In the genomic region with DNA sequence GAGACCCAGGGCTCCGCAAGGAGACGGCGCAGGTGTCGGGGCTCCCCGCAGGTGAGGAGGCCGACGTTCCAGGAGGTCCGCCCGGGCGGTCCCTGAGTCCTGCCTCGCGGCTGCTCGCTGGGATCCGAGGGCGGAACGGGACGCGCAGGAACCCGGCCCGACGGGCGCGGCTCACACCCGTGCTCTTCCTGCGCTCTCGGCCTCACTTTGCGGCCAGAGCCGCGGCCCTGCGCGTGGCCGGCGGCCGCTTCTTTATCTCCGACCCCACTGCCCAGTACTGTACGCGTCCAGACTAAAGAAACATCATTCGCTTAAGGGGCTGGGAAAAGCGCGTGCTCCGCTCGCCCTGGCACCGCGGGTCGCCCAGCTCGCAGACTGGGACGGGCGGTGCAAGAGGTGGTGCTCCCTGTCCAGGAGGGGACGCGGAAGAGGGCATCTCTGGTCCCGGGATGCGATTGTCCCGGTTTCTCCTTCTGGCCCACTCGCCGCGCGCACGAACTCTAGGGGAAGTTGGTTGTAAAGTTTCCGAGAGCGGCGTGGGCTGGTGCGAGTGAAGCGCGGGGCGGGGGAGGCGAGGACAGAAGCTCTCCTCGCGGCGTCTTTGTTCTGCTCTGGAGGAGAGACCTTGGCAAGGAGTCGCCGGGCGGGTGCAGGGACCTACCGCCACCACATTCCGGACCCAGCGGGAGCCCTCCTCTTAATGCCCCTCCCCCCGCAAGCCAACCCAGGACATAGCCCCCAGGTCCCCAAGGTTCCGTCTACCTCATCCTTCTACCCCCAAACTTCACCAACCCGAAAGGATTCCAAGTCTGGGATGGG, we compare ENCODE assay signal across 7 cellular contexts.
A peak's percentile ranks its signal among the peaks of the same experiment; 100 is the strongest.
DNase-seq lines count a peak whose midpoint lies in the region; ATAC-seq and TF ChIP-seq lines count a peak whose summit lies in the region.

No MANE protein-coding gene starts in this region.

- TF ChIP-seq CTCF in fibroblast of lung (conservative IDR thresholded peaks at IDR 0.05 in 1 of 2, IDR thresholded peaks at IDR 0.05 in 1 of 2; ENCODE audit: low read depth in 1 of 2, low read length in 2 of 2) (no peak), neural progenitor cell (IDR thresholded peaks at IDR 0.05) (no peak), MM.1S (IDR thresholded peaks at IDR 0.05; ENCODE audit: low read length) (no peak)

- peak overlapping the region; percentile 87 for H3K27ac Mint-ChIP-seq in neural progenitor cell

- peak; percentile 53 for DNase-seq in Daoy (ENCODE audit: low read depth)
- peak; percentile 70 for DNase-seq in NCI-H69 (lab: John Stamatoyannopoulos, UW)
- peak in 1 of 2 donors; percentile 47 for DNase-seq in fibroblast of lung (ENCODE audit: low read depth in 2 of 2)
- peak; percentile 79 for DNase-seq in neural progenitor cell (ENCODE audit: low spot score)
- no peak for DNase-seq in Karpas-422
- DNase-seq in MM.1S: no peak

- H3K27ac ChIP-seq in fibroblast of lung (ENCODE audit: insufficient read depth, low read length): no peak overlapping the region
- H3K27ac ChIP-seq in neural progenitor cell: no peak overlapping the region
- H3K27ac ChIP-seq in Karpas-422 (ENCODE audit: low read length): no peak overlapping the region
- H3K27ac ChIP-seq in MM.1S (ENCODE audit: low read length): no peak overlapping the region

- H4K20me1 ChIP-seq in fibroblast of lung (ENCODE audit: control insufficient read depth, extremely low read depth, insufficient read depth, low read length): no peaks in the 10 kb centered on the region
- peaks cover 20% of the 10 kb centered on the region for H4K20me1 ChIP-seq in neural progenitor cell (ENCODE audit: low read depth)
- no peaks in the 10 kb centered on the region for H4K20me1 ChIP-seq in Karpas-422 (ENCODE audit: insufficient read depth, low read depth, low read length)
- no peaks in the 10 kb centered on the region for H4K20me1 ChIP-seq in MM.1S (ENCODE audit: insufficient read depth, low read length)

- peaks cover 10% of the 10 kb centered on the region for H3K36me3 Mint-ChIP-seq in neural progenitor cell

- H2AFZ ChIP-seq in fibroblast of lung (ENCODE audit: low read length) (peak overlapping the region; percentile 69), neural progenitor cell (replicated peaks) (peak overlapping the region; percentile 92), Karpas-422 (ENCODE audit: low read length) (no peak overlapping the region), MM.1S (ENCODE audit: low read length) (no peak overlapping the region)

- H3K4me1 ChIP-seq in fibroblast of lung (ENCODE audit: control insufficient read depth, extremely low read depth, insufficient read depth, low read length): no peaks in the 10 kb centered on the region
- H3K4me1 ChIP-seq in neural progenitor cell: peaks cover 24% of the 10 kb centered on the region
- no peaks in the 10 kb centered on the region for H3K4me1 ChIP-seq in Karpas-422 (ENCODE audit: low read length)
- no peaks in the 10 kb centered on the region for H3K4me1 ChIP-seq in MM.1S (ENCODE audit: low read length)

- H3K4me1 Mint-ChIP-seq in neural progenitor cell: peaks cover 34% of the 10 kb centered on the region

- H3K4me2 ChIP-seq in fibroblast of lung (ENCODE audit: extremely low read depth, insufficient read depth, low read length) (peak overlapping the region; percentile 57), neural progenitor cell (peak overlapping the region; percentile 93), Karpas-422 (ENCODE audit: low read depth, low read length, poor library complexity, severe bottlenecking) (no peak overlapping the region), MM.1S (ENCODE audit: low read depth, low read length) (no peak overlapping the region)

- H3F3A ChIP-seq in neural progenitor cell (ENCODE audit: low read depth): peaks cover 31% of the 10 kb centered on the region
- H3F3A ChIP-seq in MM.1S (ENCODE audit: insufficient read depth, low read length): no peaks in the 10 kb centered on the region

- no peaks in the 10 kb centered on the region for H3K79me2 ChIP-seq in fibroblast of lung (ENCODE audit: control insufficient read depth, insufficient read depth, low read length)
- peaks cover 37% of the 10 kb centered on the region for H3K79me2 ChIP-seq in neural progenitor cell (ENCODE audit: low read depth)
- H3K79me2 ChIP-seq in Karpas-422 (ENCODE audit: low read length): no peaks in the 10 kb centered on the region
- no peaks in the 10 kb centered on the region for H3K79me2 ChIP-seq in MM.1S (ENCODE audit: low read length)

- peaks cover 2% of the 10 kb centered on the region for H3K9me3 Mint-ChIP-seq in neural progenitor cell

- H3K27me3 ChIP-seq in fibroblast of lung (ENCODE audit: control insufficient read depth, insufficient read depth, low read length) (peaks cover 15% of the 10 kb centered on the region), neural progenitor cell (peaks cover 21% of the 10 kb centered on the region), Karpas-422 (ENCODE audit: low read length) (no peaks in the 10 kb centered on the region), MM.1S (replicated peaks; ENCODE audit: insufficient read depth, low read length) (no peaks in the 10 kb centered on the region)

- H3K9ac ChIP-seq in fibroblast of lung (ENCODE audit: insufficient read depth, low read length) (no peak overlapping the region), neural progenitor cell (no peak overlapping the region), Karpas-422 (ENCODE audit: low read length) (no peak overlapping the region), MM.1S (ENCODE audit: low read length) (no peak overlapping the region)

- H3K4me3 ChIP-seq in fibroblast of lung (replicated peaks in 1 of 4; ENCODE audit: control extremely low read depth in 1 of 4, insufficient read depth in 1 of 4, low read depth in 3 of 4, low read length in 4 of 4) (peak overlapping the region; percentile 21 to 64 (median 50)), neural progenitor cell (peak overlapping the region; percentile 97), Karpas-422 (ENCODE audit: low read length) (no peak overlapping the region), MM.1S (ENCODE audit: low read length) (no peak overlapping the region)

- H3K27me3 Mint-ChIP-seq in neural progenitor cell (ENCODE audit: insufficient read depth, low read depth): peaks cover 20% of the 10 kb centered on the region

- peak overlapping the region; percentile 96 for H3K4me3 Mint-ChIP-seq in neural progenitor cell

- H3K9me3 ChIP-seq in fibroblast of lung (ENCODE audit: control insufficient read depth, insufficient read depth, low read depth, low read length) (no peaks in the 10 kb centered on the region), neural progenitor cell (ENCODE audit: low read depth) (no peaks in the 10 kb centered on the region), Karpas-422 (ENCODE audit: low read length) (no peaks in the 10 kb centered on the region), MM.1S (replicated peaks; ENCODE audit: insufficient read depth, low read length) (no peaks in the 10 kb centered on the region)

- no peaks in the 10 kb centered on the region for H3K9me2 ChIP-seq in Karpas-422 (replicated peaks; ENCODE audit: insufficient read depth, low read length)
- H3K9me2 ChIP-seq in MM.1S (replicated peaks; ENCODE audit: insufficient read depth, low read length): no peaks in the 10 kb centered on the region

- no peaks in the 10 kb centered on the region for H3K36me3 ChIP-seq in fibroblast of lung (ENCODE audit: control insufficient read depth, insufficient read depth, low read length)
- H3K36me3 ChIP-seq in neural progenitor cell: peaks cover 8% of the 10 kb centered on the region
- H3K36me3 ChIP-seq in Karpas-422 (ENCODE audit: insufficient read depth, low read length): no peaks in the 10 kb centered on the region
- H3K36me3 ChIP-seq in MM.1S (replicated peaks; ENCODE audit: insufficient read depth, low read length): no peaks in the 10 kb centered on the region

- no peak for ATAC-seq in HG03342 (IDR thresholded peaks at IDR 0.05; ENCODE audit: unreplicated experiment)

Comparison
In these comparisons a context has a peak if more than half of its experiments do, and no peak if none do; other contexts are left out.
1. DNase-seq: peak in Daoy (single experiment), NCI-H69 (single experiment) and neural progenitor cell (single experiment); none in Karpas-422 (single experiment) and MM.1S (single experiment).
2. H2AFZ ChIP-seq: peak in fibroblast of lung (single experiment) and neural progenitor cell (single experiment); none in Karpas-422 (single experiment) and MM.1S (single experiment).
3. H3K4me2 ChIP-seq: peak in fibroblast of lung (single experiment) and neural progenitor cell (single experiment); none in Karpas-422 (single experiment) and MM.1S (single experiment).
4. H3K4me3 ChIP-seq: peak in fibroblast of lung (4 of 4) and neural progenitor cell (single experiment); none in Karpas-422 (single experiment) and MM.1S (single experiment).